ENCODE assay signal across 5 cellular contexts in the genomic region with DNA sequence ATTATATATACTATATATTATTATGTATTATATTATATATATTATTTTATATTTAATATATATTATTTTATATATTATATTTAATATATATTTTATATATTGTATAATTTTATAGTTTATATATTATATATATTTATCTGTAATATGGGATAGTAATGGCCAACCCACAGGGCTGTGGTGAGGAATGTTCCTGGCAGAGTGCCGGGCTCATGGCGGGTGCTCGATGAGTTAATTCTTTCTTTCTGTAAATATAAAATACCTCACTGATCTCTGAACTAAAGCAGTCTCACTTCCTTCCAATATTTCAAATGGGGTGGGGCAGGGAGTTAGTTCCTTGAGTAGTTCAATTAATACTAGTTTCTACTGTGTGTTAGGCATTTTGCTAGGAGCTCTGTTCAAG.
"Had no signal": no experiment of that assay in that cellular context is flagged by ENCODE, and none has a peak within 500 bp of the region (broad histone marks: within the 10 kb centered on the region; RNA-seq: fewer than 3 reads in every experiment).

No MANE protein-coding gene starts in this region.

- H3K27ac Mint-ChIP-seq: GM23338, H9 had no signal

- DNase-seq: H9, HCEC 1CT, IMR-90 had no signal

- H3K4me3 Mint-ChIP-seq: GM23338, H9 had no signal

- H3K9me3 Mint-ChIP-seq: GM23338, H9 had no signal

- H3K4me1 Mint-ChIP-seq: GM23338, H9 had no signal

- H3K4me3 ChIP-seq: GM23338, K562 had no signal
